20 cellular contexts compared by ENCODE assay signal in genomic region chr5:7018601-7019000, GRCh38.
DNase-seq lines count a peak whose midpoint lies in the region; TF ChIP-seq lines count a peak whose summit lies in the region.
"Had no signal": no experiment of that assay in that cellular context is flagged by ENCODE, and none has a peak within 500 bp of the region (broad histone marks: within the 10 kb centered on the region; RNA-seq: fewer than 3 reads in every experiment).

No MANE protein-coding gene starts in this region.

- TF ChIP-seq CTCF in WERI-Rb-1 (IDR thresholded peaks at IDR 0.05; ENCODE audit: low read depth, low read length) = peak; percentile 38; the same call in 1 of the 2 replicates
- peak; percentile 53 for TF ChIP-seq CTCF in endodermal cell (conservative IDR thresholded peaks at IDR 0.05)
- TF ChIP-seq CTCF in chondrocyte (IDR thresholded peaks at IDR 0.05) = no peak
- no peak for TF ChIP-seq CTCF in OCI-LY7 (conservative IDR thresholded peaks at IDR 0.05; ENCODE audit: low read length)

- DNase-seq in NCI-H1694 (lab: John Stamatoyannopoulos, UW) = peak; percentile 98
- no peak for DNase-seq in NCI-H1694 treated with DMSO at 0.1 percent for 48 hours (lab: John Stamatoyannopoulos, UW)
- DNase-seq in WERI-Rb-1 = no peak
- no peak for DNase-seq in endodermal cell
- no peak for DNase-seq in activated CD4-positive, alpha-beta T cell treated with anti-CD3 and anti-CD28 coated beads for 1 hour
- DNase-seq in chondrocyte (ENCODE audit: low spot score) = no peak
- DNase-seq in OCI-LY7 (ENCODE audit: low spot score) = no peak
- DNase-seq: 8988T; ACHN; AML-193; BE2C; CD4-positive, alpha-beta T cell; CD8-positive, alpha-beta memory T cell; DMS153; DND-41; HFFc6 had no signal

- H3K4me3 ChIP-seq in WERI-Rb-1 (ENCODE audit: low read depth, low read length) = no peak overlapping the region
- H3K4me3 ChIP-seq in endodermal cell (ENCODE audit: low read length) = no peak overlapping the region
- H3K4me3 ChIP-seq in OCI-LY7 (ENCODE audit: low read depth, low read length, poor library complexity, severe bottlenecking) = no peak overlapping the region
- H3K4me3 ChIP-seq: A549; BLaER1 treated with 17β-estradiol and CSF1 and Interleukin-3, amounts not matched to agents 10 nM and 100 nM; HAP-1 had no signal

- H3K9me3 ChIP-seq in WERI-Rb-1 (ENCODE audit: severe bottlenecking) (peaks cover 31% of the 10 kb centered on the region), endodermal cell (ENCODE audit: control insufficient read depth, low read length) (peaks cover 19% of the 10 kb centered on the region), OCI-LY7 (ENCODE audit: low read length) (no peaks in the 10 kb centered on the region)
- H3K9me3 ChIP-seq: A549, BE2C, HAP-1 had no signal

- POLR2A ChIA-PET in OCI-LY7 (lab: Charles Lee) = no interaction called here

- H3K36me3 Mint-ChIP-seq in endodermal cell (ENCODE audit: low read depth) = no peaks in the 10 kb centered on the region
- H3K36me3 Mint-ChIP-seq in chondrocyte (ENCODE audit: low read depth) = no peaks in the 10 kb centered on the region
- H3K36me3 Mint-ChIP-seq: CD14-positive monocyte; CD8-positive, alpha-beta memory T cell had no signal

- H3K27me3 ChIP-seq in WERI-Rb-1 (ENCODE audit: insufficient read depth, low read depth, severe bottlenecking) (no peaks in the 10 kb centered on the region), endodermal cell (ENCODE audit: control insufficient read depth, insufficient read depth, low read length, poor library complexity, severe bottlenecking) (no peaks in the 10 kb centered on the region)
- H3K27me3 ChIP-seq: BE2C; BLaER1 treated with 17β-estradiol and CSF1 and Interleukin-3, amounts not matched to agents 10 nM and 100 nM had no signal

- H3K4me2 ChIP-seq in OCI-LY7 (ENCODE audit: low read length) = no peak overlapping the region
- H3K4me2 ChIP-seq: A549; BLaER1 treated with 17β-estradiol and CSF1 and Interleukin-3, amounts not matched to agents 10 nM and 100 nM had no signal

- H3K9me3 Mint-ChIP-seq in endodermal cell (peaks cover 29% of the 10 kb centered on the region), chondrocyte (ENCODE audit: low read depth) (peaks cover 26% of the 10 kb centered on the region)

- CTCF ChIA-PET in OCI-LY7 (lab: Charles Lee; ENCODE audit: unreplicated experiment) = no interaction called here

- H3K27ac Mint-ChIP-seq in endodermal cell (no peak overlapping the region), chondrocyte (ENCODE audit: unreplicated experiment) (no peak overlapping the region)
- H3K27ac Mint-ChIP-seq: CD14-positive monocyte; CD4-positive, alpha-beta T cell; CD8-positive, alpha-beta memory T cell; HFFc6 had no signal

- no peaks in the 10 kb centered on the region for H3K4me1 Mint-ChIP-seq in endodermal cell
- no peaks in the 10 kb centered on the region for H3K4me1 Mint-ChIP-seq in chondrocyte (ENCODE audit: low read depth)
- H3K4me1 Mint-ChIP-seq: CD14-positive monocyte; CD8-positive, alpha-beta memory T cell had no signal

- H3K4me1 ChIP-seq in endodermal cell (ENCODE audit: control insufficient read depth, insufficient read depth, low read length) = no peaks in the 10 kb centered on the region
- H3K4me1 ChIP-seq in OCI-LY7 (ENCODE audit: insufficient read depth, low read length, poor library complexity, severe bottlenecking) = no peaks in the 10 kb centered on the region
- H3K4me1 ChIP-seq: A549; BE2C; BLaER1 treated with 17β-estradiol and CSF1 and Interleukin-3, amounts not matched to agents 10 nM and 100 nM; HAP-1 had no signal

- H3K4me3 Mint-ChIP-seq in endodermal cell (no peak overlapping the region), chondrocyte (ENCODE audit: unreplicated experiment) (no peak overlapping the region)
- H3K4me3 Mint-ChIP-seq: CD14-positive monocyte; CD4-positive, alpha-beta T cell; CD8-positive, alpha-beta memory T cell; HFFc6 had no signal

- H3K9ac ChIP-seq in endodermal cell (ENCODE audit: extremely low read depth, low read length, poor library complexity, severe bottlenecking) = no peak overlapping the region
- H3K9ac ChIP-seq: BLaER1 treated with 17β-estradiol and CSF1 and Interleukin-3, amounts not matched to agents 10 nM and 100 nM had no signal

- no peak overlapping the region for H2AFZ ChIP-seq in OCI-LY7 (ENCODE audit: low read length)

- no peaks in the 10 kb centered on the region for H4K20me1 ChIP-seq in OCI-LY7 (ENCODE audit: insufficient read depth, low read length)
- H4K20me1 ChIP-seq: BLaER1 treated with 17β-estradiol and CSF1 and Interleukin-3, amounts not matched to agents 10 nM and 100 nM had no signal

- no peaks in the 10 kb centered on the region for H3K36me3 ChIP-seq in WERI-Rb-1
- no peaks in the 10 kb centered on the region for H3K36me3 ChIP-seq in endodermal cell (ENCODE audit: control insufficient read depth, insufficient read depth, low read length)
- no peaks in the 10 kb centered on the region for H3K36me3 ChIP-seq in OCI-LY7 (ENCODE audit: insufficient read depth, low read length)
- H3K36me3 ChIP-seq: BE2C; BLaER1 treated with 17β-estradiol and CSF1 and Interleukin-3, amounts not matched to agents 10 nM and 100 nM; HAP-1 had no signal

- intact Hi-C loops in OCI-LY7 (cut with micrococcal nuclease; ENCODE audit: unreplicated experiment) = no loop called here

- no peaks in the 10 kb centered on the region for H3K9me2 ChIP-seq in OCI-LY7 (ENCODE audit: insufficient read depth, low read length)

- H3K79me2 ChIP-seq in OCI-LY7 (ENCODE audit: insufficient read depth, low read depth, low read length) = no peaks in the 10 kb centered on the region

- no TSS peak for BruUV-seq in OCI-LY7 (replicated peaks; lab: Mats Ljungman, UMichigan)

- H3K27me3 Mint-ChIP-seq in endodermal cell (ENCODE audit: insufficient read depth) = no peaks in the 10 kb centered on the region
- no peaks in the 10 kb centered on the region for H3K27me3 Mint-ChIP-seq in chondrocyte (ENCODE audit: low read depth)
- H3K27me3 Mint-ChIP-seq: CD4-positive, alpha-beta T cell; CD8-positive, alpha-beta memory T cell had no signal

- H3K27ac ChIP-seq in WERI-Rb-1 (no peak overlapping the region), endodermal cell (ENCODE audit: low read depth, low read length) (no peak overlapping the region), OCI-LY7 (ENCODE audit: low read depth, low read length, poor library complexity, severe bottlenecking) (no peak overlapping the region)
- H3K27ac ChIP-seq: A549; BLaER1 treated with 17β-estradiol and CSF1 and Interleukin-3, amounts not matched to agents 10 nM and 100 nM had no signal

Comparison
In these comparisons a context has a peak if more than half of its experiments do, and no peak if none do; other contexts are left out.
1. CTCF ChIP-seq: peak in WERI-Rb-1 (single experiment) and endodermal cell (single experiment); none in chondrocyte (single experiment) and OCI-LY7 (single experiment).